In genomic region chr2:105184420-105184819, GRCh38 we compare ENCODE assay signal across 30 cellular contexts. TPM values are rescaled to one million over a fixed set of nuclear protein-coding genes. Genes with fewer than 3 reads are reported as not detected.
A peak's percentile ranks its signal among the peaks of the same experiment; 100 is the strongest.
DNase-seq lines count a peak whose midpoint lies in the region; ATAC-seq and TF ChIP-seq lines count a peak whose summit lies in the region.
"Had no signal": no experiment of that assay in that cellular context is flagged by ENCODE, and none has a peak within 500 bp of the region (broad histone marks: within the 10 kb centered on the region; RNA-seq: fewer than 3 reads in every experiment).

No MANE protein-coding gene starts in this region.

- DNase-seq in Calu3 (peak; percentile 12), LNCaP clone FGC (ENCODE audit: low read depth) (peak; percentile 46), body of pancreas (no peak), progenitor cell of endocrine pancreas (ENCODE audit: low spot score, unreplicated experiment) (no peak), T-helper 9 cell (no peak), left lobe of liver (ENCODE audit: low spot score) (no peak)
- DNase-seq: activated CD4-positive, alpha-beta memory T cell treated with anti-CD3 and anti-CD28 coated beads, Interleukin-2, amount 10 ng/mL, durations not matched to agents 7 days and 5 days; aorta; caudate nucleus; DMS79; GF-D8; glutamatergic neuron; Karpas-422; mesendoderm; naive thymus-derived CD4-positive, alpha-beta T cell; NCI-H510A; nucleus accumbens; SJCRH30; spleen; stimulated activated CD4-positive, alpha-beta T cell treated with anti-CD3 and anti-CD28 coated beads, Interleukin-2, amount 100 ng/mL, for 48 hours had no signal

- CTCF ChIA-PET in Calu3 (lab: Charles Lee) = no interaction called here

- H3K9me3 Mint-ChIP-seq in Calu3 (ENCODE audit: low read depth, unreplicated experiment) (no peaks in the 10 kb centered on the region), progenitor cell of endocrine pancreas (ENCODE audit: low read depth) (no peaks in the 10 kb centered on the region)
- H3K9me3 Mint-ChIP-seq: activated CD4-positive, alpha-beta memory T cell treated with anti-CD3 and anti-CD28 coated beads, Interleukin-2, amount 10 ng/mL, durations not matched to agents 7 days and 5 days; stimulated activated effector memory CD8-positive, alpha-beta T cell treated with anti-CD3 and anti-CD28 coated beads, Interleukin-12 subunit alpha, Interleukin-12 subunit beta, amount 100 ng/mL, for 72 hours had no signal

- peak; percentile 33 for ATAC-seq in body of pancreas
- no peak for ATAC-seq in GM21526 (IDR thresholded peaks at IDR 0.05; ENCODE audit: low FRiP score, unreplicated experiment)
- ATAC-seq in left lobe of liver = no peak
- ATAC-seq in HG03432 (IDR thresholded peaks at IDR 0.05; ENCODE audit: unreplicated experiment) = no peak
- ATAC-seq: activated CD4-positive, CD25-positive, alpha-beta regulatory T cell treated with anti-CD3 and anti-CD28 coated beads, Interleukin-2, amount 50 U/mL, for 24 hours; naive thymus-derived CD4-positive, alpha-beta T cell; Panc1; stimulated activated effector memory CD8-positive, alpha-beta T cell treated with anti-CD3 and anti-CD28 coated beads, Interleukin-12 subunit alpha, Interleukin-12 subunit beta, amount 100 ng/mL, for 72 hours had no signal

- no peak overlapping the region for H3K4me3 Mint-ChIP-seq in Calu3 (ENCODE audit: low read depth, unreplicated experiment)
- H3K4me3 Mint-ChIP-seq in progenitor cell of endocrine pancreas (ENCODE audit: low read depth) = no peak overlapping the region
- H3K4me3 Mint-ChIP-seq: activated CD4-positive, alpha-beta memory T cell treated with anti-CD3 and anti-CD28 coated beads, Interleukin-2, amount 10 ng/mL, durations not matched to agents 7 days and 5 days; activated naive CD8-positive, alpha-beta T cell; naive thymus-derived CD4-positive, alpha-beta T cell; stimulated activated effector memory CD8-positive, alpha-beta T cell treated with anti-CD3 and anti-CD28 coated beads, Interleukin-12 subunit alpha, Interleukin-12 subunit beta, amount 100 ng/mL, for 72 hours had no signal

- H3K36me3 Mint-ChIP-seq in Calu3 (ENCODE audit: insufficient read depth, unreplicated experiment) = no peaks in the 10 kb centered on the region
- H3K36me3 Mint-ChIP-seq in progenitor cell of endocrine pancreas (ENCODE audit: insufficient read depth) = no peaks in the 10 kb centered on the region
- H3K36me3 Mint-ChIP-seq: activated naive CD8-positive, alpha-beta T cell; naive thymus-derived CD4-positive, alpha-beta T cell; stimulated activated effector memory CD8-positive, alpha-beta T cell treated with anti-CD3 and anti-CD28 coated beads, Interleukin-12 subunit alpha, Interleukin-12 subunit beta, amount 100 ng/mL, for 72 hours had no signal

- no peaks in the 10 kb centered on the region for H3K4me1 ChIP-seq in body of pancreas
- H3K4me1 ChIP-seq: HAP-1 had no signal

- H3K27ac ChIP-seq in body of pancreas = no peak overlapping the region
- H3K27ac ChIP-seq: SJCRH30, spleen, vagina had no signal

- TF ChIP-seq CTCF in Calu3 (IDR thresholded peaks at IDR 0.05; ENCODE audit: unreplicated experiment) (no peak), LNCaP clone FGC (IDR thresholded peaks at IDR 0.05; ENCODE audit: control insufficient read depth, extremely low read depth, insufficient read depth) (no peak), body of pancreas (IDR thresholded peaks at IDR 0.05) (no peak), progenitor cell of endocrine pancreas (IDR thresholded peaks at IDR 0.05; ENCODE audit: unreplicated experiment) (no peak)

- intact Hi-C loops in Calu3 (cut with micrococcal nuclease; ENCODE audit: unreplicated experiment) = loop anchor here (5.0 kb wide), 1 partner anchor 53 kb away; no protein-coding TSS in a partner anchor
- intact Hi-C loops in body of pancreas (cut with DNase I) = no loop called here

- 32 to 62% methylated on average over 8 of the region's 8 CpGs for WGBS in body of pancreas, 2 donors

- no peak for TF ChIP-seq POLR2A in body of pancreas (IDR thresholded peaks at IDR 0.05)

- H3K27me3 Mint-ChIP-seq in Calu3 (ENCODE audit: unreplicated experiment) (peaks cover 25% of the 10 kb centered on the region), progenitor cell of endocrine pancreas (no peaks in the 10 kb centered on the region)

- no peaks in the 10 kb centered on the region for H3K27me3 ChIP-seq in body of pancreas
- H3K27me3 ChIP-seq: vagina had no signal

- BruUV-seq in Calu3 (replicated peaks; lab: Mats Ljungman, UMichigan) = no TSS peak

- no peaks in the 10 kb centered on the region for H3K36me3 ChIP-seq in body of pancreas (replicated peaks in 1 of 2; ENCODE audit: insufficient read depth in 1 of 2, low read depth in 2 of 2)
- H3K36me3 ChIP-seq: HAP-1, SJCRH30, spleen, vagina had no signal

- no peak overlapping the region for H3K4me3 ChIP-seq in LNCaP clone FGC (ENCODE audit: low read depth, low read length)
- no peak overlapping the region for H3K4me3 ChIP-seq in body of pancreas
- H3K4me3 ChIP-seq: HAP-1, SJCRH30, spleen, vagina had no signal

- no peak overlapping the region for H3K27ac Mint-ChIP-seq in Calu3 (ENCODE audit: unreplicated experiment)
- H3K27ac Mint-ChIP-seq in progenitor cell of endocrine pancreas = peak overlapping the region; percentile 90
- H3K27ac Mint-ChIP-seq: activated CD4-positive, alpha-beta memory T cell treated with anti-CD3 and anti-CD28 coated beads, Interleukin-2, amount 10 ng/mL, durations not matched to agents 7 days and 5 days; activated naive CD8-positive, alpha-beta T cell; naive thymus-derived CD4-positive, alpha-beta T cell; stimulated activated effector memory CD8-positive, alpha-beta T cell treated with anti-CD3 and anti-CD28 coated beads, Interleukin-12 subunit alpha, Interleukin-12 subunit beta, amount 100 ng/mL, for 72 hours had no signal

- H3K4me1 Mint-ChIP-seq in Calu3 (ENCODE audit: low read depth, unreplicated experiment) = no peaks in the 10 kb centered on the region
- H3K4me1 Mint-ChIP-seq in progenitor cell of endocrine pancreas (ENCODE audit: low read depth) = peaks cover 28% of the 10 kb centered on the region
- H3K4me1 Mint-ChIP-seq: activated CD4-positive, alpha-beta memory T cell treated with anti-CD3 and anti-CD28 coated beads, Interleukin-2, amount 10 ng/mL, durations not matched to agents 7 days and 5 days had no signal

- no peaks in the 10 kb centered on the region for H3K9me3 ChIP-seq in body of pancreas
- H3K9me3 ChIP-seq: HAP-1, SJCRH30, vagina had no signal

RNA-seq across cellular contexts. Expression of gene GPR45, which starts 57.1 kb away (rescaled TPM):
- total RNA-seq in Calu3 (2022) (not detected in 2 replicates), body of pancreas (not detected), progenitor cell of endocrine pancreas (not detected in 2 replicates), left lobe of liver (not detected)
- total RNA-seq: activated CD4-positive, alpha-beta memory T cell treated with anti-CD3 and anti-CD28 coated beads, Interleukin-2, amount 10 ng/mL, durations not matched to agents 7 days and 5 days; aorta; dermis microvascular lymphatic vessel endothelial cell; endothelial cell of umbilical vein; naive thymus-derived CD4-positive, alpha-beta T cell; spleen; vagina had no signal

Comparison
In these comparisons a context has a peak if more than half of its experiments do, and no peak if none do; other contexts are left out.
1. DNase-seq: peak in Calu3 (single experiment) and LNCaP clone FGC (single experiment); none in body of pancreas (0 of 4), progenitor cell of endocrine pancreas (single experiment), T-helper 9 cell (single experiment) and left lobe of liver (single experiment).